In the genomic region with DNA sequence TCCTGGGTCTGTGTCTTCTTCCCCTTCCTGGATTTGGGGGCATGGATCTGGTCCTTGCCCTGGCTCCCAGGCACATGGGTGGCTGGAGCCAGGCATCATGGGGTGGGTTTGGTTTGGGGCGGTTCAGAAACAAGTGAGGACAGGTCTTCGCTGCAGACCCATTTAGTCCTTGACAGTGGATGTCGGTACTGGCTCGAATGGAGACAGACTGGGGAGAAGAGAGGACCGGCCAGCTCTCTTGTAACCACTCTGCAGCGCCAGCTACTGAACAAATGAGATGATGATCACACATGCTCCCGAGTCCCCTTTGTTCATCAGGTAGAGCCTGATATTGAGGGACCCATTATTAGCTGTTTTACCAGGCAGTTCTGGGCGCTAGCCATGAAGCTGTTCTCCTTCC, we compare ENCODE assay signal across 17 cellular contexts.
"Had no signal": no experiment of that assay in that cellular context is flagged by ENCODE, and none has a peak within 500 bp of the region (broad histone marks: within the 10 kb centered on the region; RNA-seq: fewer than 3 reads in every experiment).

No MANE protein-coding gene starts in this region.

- H3K27ac Mint-ChIP-seq: activated CD4-positive, alpha-beta T cell treated with anti-CD3 and anti-CD28 coated beads, Interleukin-2, amount 10 ng/mL, durations not matched to agents 24 days and 14 days; activated CD8-positive, alpha-beta T cell treated with anti-CD3 and anti-CD28 coated beads for 36 hours; activated naive CD4-positive, alpha-beta T cell treated with anti-CD3 and anti-CD28 coated beads, Interleukin-2, amount 50 U/mL, for 72 hours; natural killer cell; T-cell had no signal

- DNase-seq: activated CD4-positive, alpha-beta T cell treated with anti-CD3 and anti-CD28 coated beads, Interleukin-2, amount 10 ng/mL, durations not matched to agents 24 days and 14 days; activated CD8-positive, alpha-beta T cell treated with anti-CD3 and anti-CD28 coated beads for 36 hours; activated gamma-delta T cell; activated T-cell treated with anti-CD3 and anti-CD28 coated beads, Interleukin-2, amount 50 U/mL, for 48 hours; adrenal gland; dermis blood vessel endothelial cell; foreskin fibroblast; hippocampal formation; lower lobe of right lung; natural killer cell; stimulated activated CD4-positive, alpha-beta T cell treated with anti-CD3 and anti-CD28 coated beads, Interleukin-12 subunit alpha, Interleukin-12 subunit beta, amount 100 ng/mL, for 4 hours; stimulated activated CD4-positive, alpha-beta T cell treated with anti-CD3 and anti-CD28 coated beads, Interleukin-1b, Interleukin-23, amount 100 ng/mL, for 48 hours; stimulated activated CD8-positive, alpha-beta memory T cell treated with anti-CD3 and anti-CD28 coated beads, Interleukin-4, amount 100 ng/mL, for 48 hours; stimulated activated naive CD4-positive, alpha-beta T cell treated with Interleukin-2 at 50 U/mL for 16 hours; T-cell; T-helper 9 cell had no signal

- H3K4me3 Mint-ChIP-seq: activated CD4-positive, alpha-beta T cell treated with anti-CD3 and anti-CD28 coated beads, Interleukin-2, amount 10 ng/mL, durations not matched to agents 24 days and 14 days; activated CD8-positive, alpha-beta T cell treated with anti-CD3 and anti-CD28 coated beads for 36 hours; natural killer cell; T-cell had no signal

- ATAC-seq: activated CD8-positive, alpha-beta T cell treated with anti-CD3 and anti-CD28 coated beads for 36 hours; activated naive CD4-positive, alpha-beta T cell treated with anti-CD3 and anti-CD28 coated beads, Interleukin-2, amount 50 U/mL, for 72 hours; lower lobe of right lung; natural killer cell; T-cell had no signal

- H3K4me1 Mint-ChIP-seq: activated CD4-positive, alpha-beta T cell treated with anti-CD3 and anti-CD28 coated beads, Interleukin-2, amount 10 ng/mL, durations not matched to agents 24 days and 14 days; natural killer cell; T-cell had no signal

- H3K36me3 Mint-ChIP-seq: activated naive CD4-positive, alpha-beta T cell treated with anti-CD3 and anti-CD28 coated beads, Interleukin-2, amount 50 U/mL, for 72 hours; natural killer cell; T-cell had no signal

- H3K9me3 Mint-ChIP-seq: activated CD4-positive, alpha-beta T cell treated with anti-CD3 and anti-CD28 coated beads, Interleukin-2, amount 10 ng/mL, durations not matched to agents 24 days and 14 days; activated CD8-positive, alpha-beta T cell treated with anti-CD3 and anti-CD28 coated beads for 36 hours; activated naive CD4-positive, alpha-beta T cell treated with anti-CD3 and anti-CD28 coated beads, Interleukin-2, amount 50 U/mL, for 72 hours; natural killer cell; T-cell had no signal
